Comparison of ENCODE assay signal across 8 cellular contexts in the genomic region with DNA sequence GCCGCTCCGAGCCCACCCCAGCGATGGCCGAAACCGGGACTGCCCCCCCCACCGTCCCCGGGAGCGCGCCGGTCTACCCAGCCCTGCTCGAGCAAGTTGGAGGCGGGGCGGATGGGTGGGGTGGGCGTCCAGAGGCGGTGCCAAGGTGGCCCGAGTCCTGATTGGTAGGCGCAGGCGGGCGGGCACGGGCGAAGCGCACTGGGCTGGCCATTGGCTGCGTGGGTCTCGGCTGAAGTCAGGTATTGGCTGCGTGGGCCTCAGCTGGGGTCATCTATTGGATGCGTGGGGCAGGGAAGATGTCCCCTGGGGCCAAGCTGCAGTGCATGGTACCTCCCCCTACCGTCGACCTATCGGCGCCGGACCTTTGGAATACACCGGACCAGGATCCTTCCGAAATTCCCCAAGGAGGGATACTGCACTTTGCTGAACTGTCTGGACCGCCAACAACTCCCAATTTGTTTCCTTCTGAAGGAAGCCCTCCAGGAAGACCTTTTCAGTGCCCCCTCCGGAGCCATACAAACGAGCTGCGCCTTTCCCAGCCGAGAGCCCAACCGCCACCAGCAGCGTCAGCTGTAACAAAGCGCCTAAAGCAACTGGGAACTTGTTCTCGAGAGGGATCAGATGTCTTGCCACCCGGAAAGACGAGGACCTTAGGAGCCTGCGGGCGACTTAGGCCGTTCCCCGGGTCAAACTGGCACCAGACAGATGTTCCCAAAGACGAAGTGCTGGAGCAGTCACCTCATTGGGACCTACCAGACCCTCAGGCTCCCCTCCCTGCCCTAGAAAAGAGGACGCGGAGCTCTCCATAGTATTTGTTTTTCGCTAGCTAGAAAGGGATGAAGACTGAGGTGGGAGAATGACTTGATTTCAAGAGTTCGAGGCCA. TPM values are rescaled to one million over a fixed set of nuclear protein-coding genes. Genes with fewer than 3 reads are reported as not detected.
A peak's percentile ranks its signal among the peaks of the same experiment; 100 is the strongest.
DNase-seq lines count a peak whose midpoint lies in the region; ATAC-seq, FAIRE-seq and TF ChIP-seq lines count a peak whose summit lies in the region.

A gene with protein sequence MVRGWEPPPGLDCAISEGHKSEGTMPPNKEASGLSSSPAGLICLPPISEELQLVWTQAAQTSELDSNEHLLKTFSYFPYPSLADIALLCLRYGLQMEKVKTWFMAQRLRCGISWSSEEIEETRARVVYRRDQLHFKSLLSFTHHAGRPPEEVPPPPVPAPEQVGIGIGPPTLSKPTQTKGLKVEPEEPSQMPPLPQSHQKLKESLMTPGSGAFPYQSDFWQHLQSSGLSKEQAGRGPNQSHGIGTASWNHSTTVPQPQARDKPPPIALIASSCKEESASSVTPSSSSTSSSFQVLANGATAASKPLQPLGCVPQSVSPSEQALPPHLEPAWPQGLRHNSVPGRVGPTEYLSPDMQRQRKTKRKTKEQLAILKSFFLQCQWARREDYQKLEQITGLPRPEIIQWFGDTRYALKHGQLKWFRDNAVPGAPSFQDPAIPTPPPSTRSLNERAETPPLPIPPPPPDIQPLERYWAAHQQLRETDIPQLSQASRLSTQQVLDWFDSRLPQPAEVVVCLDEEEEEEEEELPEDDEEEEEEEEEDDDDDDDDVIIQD (minus strand): TSS at position 113 of the 884 bp plus-strand sequence. CDS start 180 bp downstream, outside the sequence.

- H3K79me2 ChIP-seq in OCI-LY3 (ENCODE audit: low read length), result peaks cover 24% of the 10 kb centered on the region

- H3K36me3 ChIP-seq in OCI-LY3 (replicated peaks; ENCODE audit: low read depth, low read length) (peaks cover 6% of the 10 kb centered on the region), mucosa of descending colon (ENCODE audit: low read depth) (no peaks in the 10 kb centered on the region)

- peak within 1 kb of the TSS; percentile 63 for H3K27ac ChIP-seq in OCI-LY3 (ENCODE audit: low read length)

- H3K9me3 ChIP-seq in OCI-LY3 (ENCODE audit: insufficient read depth, low read length) (no peaks in the 10 kb centered on the region), mucosa of descending colon (no peaks in the 10 kb centered on the region)

- ATAC-seq in GM21515 (IDR thresholded peaks at IDR 0.05; ENCODE audit: unreplicated experiment) (peak; percentile 95), mucosa of descending colon (peak; percentile 98)

- H3K4me2 ChIP-seq in OCI-LY3 (ENCODE audit: low read length), result peak within 1 kb of the TSS; percentile 86

- H4K20me1 ChIP-seq in OCI-LY3 (ENCODE audit: insufficient read depth, low read length), result peaks cover 2% of the 10 kb centered on the region; the same call in 1 of the 2 replicates

- FAIRE-seq in D721Med (lab: Jason Lieb, UNC), result no peak

- intact Hi-C loops in mucosa of descending colon (cut with DNase I, micrococcal nuclease), result loop anchor here in 1 of 2 donors (10.0 kb wide), 1 partner anchor 191 kb away; a partner anchor contains a TSS

- DNase-seq in D721Med (ENCODE audit: insufficient read length, low spot score) (peak; percentile 88), HuH-7 (ENCODE audit: low spot score) (peak; percentile 95), epidermal melanocyte (ENCODE audit: insufficient read length, low spot score) (peak; percentile 95), mucosa of descending colon (peak; percentile 99)
- peak; percentile 97 for DNase-seq in activated CD8-positive, alpha-beta memory T cell treated with anti-CD3 and anti-CD28 coated beads, Interleukin-2, amount 50 U/mL, for 48 hours
- peak; percentile 99 for DNase-seq in stimulated activated CD8-positive, alpha-beta memory T cell treated with anti-CD3 and anti-CD28 coated beads, Interleukin-4, amount 100 ng/mL, for 24 hours (ENCODE audit: low read depth)

- H2AFZ ChIP-seq in OCI-LY3 (ENCODE audit: low read depth, low read length), result peak within 1 kb of the TSS; percentile 88

- peak within 1 kb of the TSS; percentile 96 for H3K9ac ChIP-seq in OCI-LY3 (ENCODE audit: low read length)

- no peaks in the 10 kb centered on the region for H3K27me3 ChIP-seq in OCI-LY3 (ENCODE audit: low read depth, low read length)

- no peak for TF ChIP-seq CTCF in D721Med (IDR thresholded peaks at IDR 0.05; ENCODE audit: insufficient read depth, missing control alignments)
- TF ChIP-seq CTCF in OCI-LY3 (IDR thresholded peaks at IDR 0.05; ENCODE audit: low read depth, low read length), result no peak
- no peak for TF ChIP-seq CTCF in mucosa of descending colon (IDR thresholded peaks at IDR 0.05)

- H3K4me3 ChIP-seq in OCI-LY3 (ENCODE audit: low read length), result peak within 1 kb of the TSS; percentile 95
- H3K4me3 ChIP-seq in mucosa of descending colon, result peak within 1 kb of the TSS; percentile 76

- H3K4me1 ChIP-seq in OCI-LY3 (ENCODE audit: low read length) (peaks cover 12% of the 10 kb centered on the region), mucosa of descending colon (ENCODE audit: low read depth) (peaks cover 11% of the 10 kb centered on the region)

RNA-seq across cellular contexts. Expression of the gene that starts here (rescaled TPM):
- total RNA-seq in mucosa of descending colon, result 10 to 100 TPM; 15.3 to 18.3 (median 17.3) TPM

Comparison
In these comparisons a context has a peak if more than half of its experiments do, and no peak if none do; other contexts are left out.
1. Peak in every context shown above with its lines: DNase-seq, ATAC-seq, H3K4me3 ChIP-seq and H3K27ac ChIP-seq.